Comparison of ENCODE assay signal across 8 cellular contexts in genomic region chr7:1669954-1670893, GRCh38. TPM values are rescaled to one million over a fixed set of nuclear protein-coding genes. Genes with fewer than 3 reads are reported as not detected.
A peak's percentile ranks its signal among the peaks of the same experiment; 100 is the strongest.
DNase-seq lines count a peak whose midpoint lies in the region; ATAC-seq and TF ChIP-seq lines count a peak whose summit lies in the region.

Gene ELFN1 (plus strand): TSS chr7:1670277. CDS start chr7:1744597, 74,320 bp downstream.

- no peaks in the 10 kb centered on the region for H3K36me3 Mint-ChIP-seq in Calu3 (ENCODE audit: insufficient read depth, unreplicated experiment)

- BruUV-seq in Calu3 (replicated peaks; lab: Mats Ljungman, UMichigan) = no TSS peak

- H3K4me3 ChIP-seq in epithelial cell of esophagus (ENCODE audit: low read length) = no peak within 1 kb of the TSS
- peak within 1 kb of the TSS; percentile 83 for H3K4me3 ChIP-seq in neuron (ENCODE audit: low read length)

- DNase-seq in Calu3 (no peak), NCI-H2227 (lab: John Stamatoyannopoulos, UW; ENCODE audit: unreplicated experiment) (peak; percentile 79), epithelial cell of esophagus (ENCODE audit: low read depth) (peak; percentile 29), NCI-H1930 (lab: John Stamatoyannopoulos, UW) (no peak), T-helper 9 cell (no peak)
- DNase-seq in activated CD4-positive, alpha-beta T cell treated with anti-CD3 and anti-CD28 coated beads for 4 hours = no peak

- peak within 1 kb of the TSS; percentile 39 for H3K4me3 Mint-ChIP-seq in Calu3 (ENCODE audit: low read depth, unreplicated experiment)

- H3K4me1 Mint-ChIP-seq in Calu3 (ENCODE audit: low read depth, unreplicated experiment) = no peaks in the 10 kb centered on the region

- no peaks in the 10 kb centered on the region for H3K27me3 ChIP-seq in neuron (ENCODE audit: insufficient read depth, low read length)

- TF ChIP-seq CTCF in Calu3 (IDR thresholded peaks at IDR 0.05; ENCODE audit: unreplicated experiment) (no peak), epithelial cell of esophagus (IDR thresholded peaks at IDR 0.05; ENCODE audit: insufficient read depth, low read depth, low read length, missing control alignments) (no peak)

- peaks cover 22% of the 10 kb centered on the region for H3K36me3 ChIP-seq in neuron (ENCODE audit: insufficient read depth, low read length)

- peaks cover 47% of the 10 kb centered on the region for H3K4me1 ChIP-seq in neuron (ENCODE audit: insufficient read depth, low read length)

- no peaks in the 10 kb centered on the region for H3K9me3 Mint-ChIP-seq in Calu3 (ENCODE audit: low read depth, unreplicated experiment)

- intact Hi-C loops in Calu3 (cut with micrococcal nuclease; ENCODE audit: unreplicated experiment) = no loop called here

- no peak within 1 kb of the TSS for H2AFZ ChIP-seq in neuron (ENCODE audit: low read depth, low read length)

- CTCF ChIA-PET in Calu3 (lab: Charles Lee) = no interaction called here

- H3K27me3 Mint-ChIP-seq in Calu3 (ENCODE audit: unreplicated experiment) = peaks cover 89% of the 10 kb centered on the region

- ATAC-seq in GM21423 (IDR thresholded peaks at IDR 0.05; ENCODE audit: unreplicated experiment) = no peak

- no peak within 1 kb of the TSS for H3K27ac Mint-ChIP-seq in Calu3 (ENCODE audit: unreplicated experiment)

- no peaks in the 10 kb centered on the region for H3K9me3 ChIP-seq in neuron (ENCODE audit: low read length)

RNA-seq across cellular contexts. Expression of gene ELFN1, which starts in this region (rescaled TPM):
- 0.27 TPM in 1 of 2 replicates, not detected in the other for total RNA-seq in Calu3 (2022)

Comparison
In these comparisons a context has a peak if more than half of its experiments do, and no peak if none do; other contexts are left out.
1. DNase-seq: peak in NCI-H2227 (single experiment) and epithelial cell of esophagus (single experiment); none in Calu3 (single experiment), NCI-H1930 (0 of 2), T-helper 9 cell (single experiment) and activated CD4-positive, alpha-beta T cell treated with anti-CD3 and anti-CD28 coated beads for 4 hours (0 of 2).